In genomic region chr1:234683127-234683855, GRCh38 we compare ENCODE assay signal across 20 cellular contexts.
DNase-seq lines count a peak whose midpoint lies in the region; ATAC-seq and TF ChIP-seq lines count a peak whose summit lies in the region.
"Had no signal": no experiment of that assay in that cellular context is flagged by ENCODE, and none has a peak within 500 bp of the region (broad histone marks: within the 10 kb centered on the region; RNA-seq: fewer than 3 reads in every experiment).

No MANE protein-coding gene starts in this region.

- DNase-seq in astrocyte of the hippocampus (ENCODE audit: low read depth, low spot score): peak; percentile 16
- no peak for DNase-seq in left cardiac atrium
- DNase-seq in osteocyte (ENCODE audit: extremely low spot score, unreplicated experiment): peak; percentile 17
- no peak for DNase-seq in transverse colon
- DNase-seq in GOT3 (lab: John Stamatoyannopoulos, UW): no peak
- DNase-seq: activated B cell treated with CpG ODN at 0.5 μM for 24 hours; activated CD8-positive, alpha-beta T cell treated with anti-CD3 and anti-CD28 coated beads, Interleukin-2, amount 10 ng/mL, durations not matched to agents 7 days and 5 days; activated T-cell treated with anti-CD3 and anti-CD28 coated beads, Interleukin-2, amount 50 U/mL, for 48 hours; NCI-H1092; NCI-H2081; NCI-H524; stimulated activated CD4-positive, alpha-beta T cell treated with anti-CD3 and anti-CD28 coated beads, Interleukin-2, amount 100 ng/mL, for 48 hours; T-helper 17 cell had no signal

- H3K4me3 Mint-ChIP-seq in osteocyte (ENCODE audit: unreplicated experiment): no peak overlapping the region
- H3K4me3 Mint-ChIP-seq: activated B cell treated with CpG ODN at 0.5 μM for 24 hours; activated CD8-positive, alpha-beta T cell treated with anti-CD3 and anti-CD28 coated beads, Interleukin-2, amount 10 ng/mL, durations not matched to agents 7 days and 5 days; activated naive CD4-positive, alpha-beta T cell treated with anti-CD3 and anti-CD28 coated beads, Interleukin-2, amount 50 U/mL, for 24 hours; T-helper 17 cell had no signal

- H3K27me3 Mint-ChIP-seq in osteocyte (ENCODE audit: unreplicated experiment): no peaks in the 10 kb centered on the region
- H3K27me3 Mint-ChIP-seq: activated B cell treated with CpG ODN at 0.5 μM for 24 hours; activated naive CD4-positive, alpha-beta T cell treated with anti-CD3 and anti-CD28 coated beads, Interleukin-2, amount 50 U/mL, for 24 hours; T-helper 17 cell had no signal

- TF ChIP-seq EP300 in transverse colon (IDR thresholded peaks at IDR 0.05; ENCODE audit: low read depth): no peak

- peaks cover 2% of the 10 kb centered on the region for H3K36me3 Mint-ChIP-seq in osteocyte (ENCODE audit: unreplicated experiment)

- peak overlapping the region; percentile 32 to 60 (median 58) for H3K27ac ChIP-seq in transverse colon
- H3K27ac ChIP-seq: BLaER1, brain microvascular endothelial cell, SJSA1 had no signal

- WGBS in transverse colon (ENCODE audit: low coverage in 1 of 2), 2 donors: 90 to 94% methylated on average over 2 of the region's 2 CpGs

- in situ Hi-C loops in transverse colon (cut with MboI; ENCODE audit: low pct_ligation_motif_present in 1 of 4, low pct_unique_long_range_greater_than_20kb in 1 of 4, low sequenced_read_pairs in 3 of 4): no loop called here

- H3K4me3 ChIP-seq in transverse colon: no peak overlapping the region
- H3K4me3 ChIP-seq: BLaER1, SJSA1 had no signal

- H3K36me3 ChIP-seq in transverse colon: no peaks in the 10 kb centered on the region
- H3K36me3 ChIP-seq: BLaER1, brain microvascular endothelial cell, SJSA1 had no signal

- H3K4me1 ChIP-seq in transverse colon: peaks cover 0 to 9% (median 5%) of the 10 kb centered on the region in 4 donors
- H3K4me1 ChIP-seq: BLaER1 had no signal

- H3K27ac Mint-ChIP-seq in osteocyte (ENCODE audit: unreplicated experiment): peak overlapping the region; percentile 43
- H3K27ac Mint-ChIP-seq: activated B cell treated with CpG ODN at 0.5 μM for 24 hours; activated CD8-positive, alpha-beta T cell treated with anti-CD3 and anti-CD28 coated beads, Interleukin-2, amount 10 ng/mL, durations not matched to agents 7 days and 5 days; activated naive CD4-positive, alpha-beta T cell treated with anti-CD3 and anti-CD28 coated beads, Interleukin-2, amount 50 U/mL, for 24 hours; T-helper 17 cell had no signal

- intact Hi-C loops in left cardiac atrium (cut with DNase I) (loop anchor here in 1 of 2 donors (5.0 kb wide), 1 partner anchor 71 kb away; the partner anchor contains the start of gene IRF2BP2), transverse colon (cut with DNase I; ENCODE audit: low total_unique reads) (loop anchor here (10.0 kb wide), 1 partner anchor 68 kb away; the partner anchor contains the start of gene IRF2BP2)

- peaks cover 0 to 8% of the 10 kb centered on the region in 2 donors for H3K9me3 ChIP-seq in transverse colon
- H3K9me3 ChIP-seq: BLaER1, SJSA1 had no signal

- H3K27me3 ChIP-seq in transverse colon: no peaks in the 10 kb centered on the region
- H3K27me3 ChIP-seq: BLaER1, brain microvascular endothelial cell, SJSA1 had no signal

- no peak for TF ChIP-seq POLR2A in transverse colon (IDR thresholded peaks at IDR 0.05)

- peaks cover 12% of the 10 kb centered on the region for H3K4me1 Mint-ChIP-seq in osteocyte (ENCODE audit: unreplicated experiment)
- H3K4me1 Mint-ChIP-seq: activated B cell treated with CpG ODN at 0.5 μM for 24 hours; activated naive CD4-positive, alpha-beta T cell treated with anti-CD3 and anti-CD28 coated beads, Interleukin-2, amount 50 U/mL, for 24 hours; T-helper 17 cell had no signal

- H3K9me3 Mint-ChIP-seq in osteocyte (ENCODE audit: unreplicated experiment): peaks cover 4% of the 10 kb centered on the region

- ATAC-seq in left cardiac atrium (peak; percentile 9 to 23), GM21390 (IDR thresholded peaks at IDR 0.05; ENCODE audit: unreplicated experiment) (no peak), GM19395 (IDR thresholded peaks at IDR 0.05; ENCODE audit: unreplicated experiment) (no peak), HG03457 (IDR thresholded peaks at IDR 0.05; ENCODE audit: unreplicated experiment) (no peak)
- ATAC-seq: activated CD8-positive, alpha-beta T cell treated with anti-CD3 and anti-CD28 coated beads, Interleukin-2, amount 10 ng/mL, durations not matched to agents 7 days and 5 days; T-helper 17 cell had no signal

- TF ChIP-seq CTCF in osteocyte (IDR thresholded peaks at IDR 0.05) (no peak), transverse colon (IDR thresholded peaks at IDR 0.05) (no peak)

Comparison
In these comparisons a context has a peak if more than half of its experiments do, and no peak if none do; other contexts are left out.
1. DNase-seq: peak in astrocyte of the hippocampus (single experiment) and osteocyte (single experiment); none in left cardiac atrium (single experiment), transverse colon (single experiment) and GOT3 (single experiment).
2. ATAC-seq: peak in left cardiac atrium (2 of 2); none in GM21390 (single experiment), GM19395 (single experiment) and HG03457 (single experiment).